In genomic region chr6:168370310-168370991, GRCh38 we compare ENCODE assay signal across 8 cellular contexts. TPM values are rescaled to one million over a fixed set of nuclear protein-coding genes. Genes with fewer than 3 reads are reported as not detected.
DNase-seq lines count a peak whose midpoint lies in the region; ATAC-seq and TF ChIP-seq lines count a peak whose summit lies in the region.

No MANE protein-coding gene starts in this region.

- peaks cover 3 to 37% (median 34%) of the 10 kb centered on the region in 4 donors for H3K4me1 ChIP-seq in esophagus muscularis mucosa
- H3K4me1 ChIP-seq in testis = no peaks in the 10 kb centered on the region

- TF ChIP-seq CTCF in GM20000 (IDR thresholded peaks at IDR 0.05; ENCODE audit: extremely low read depth, missing control alignments) = peak; percentile 30
- TF ChIP-seq CTCF in esophagus muscularis mucosa (IDR thresholded peaks at IDR 0.05) = peak; percentile 92 to 98 (median 93)
- TF ChIP-seq CTCF in testis (IDR thresholded peaks at IDR 0.05) = peak; percentile 94 to 97 (median 94)

- intact Hi-C loops in esophagus muscularis mucosa (cut with DNase I) = loop anchor here (1.0 kb wide), 1 partner anchor 514 kb away; no protein-coding TSS in a partner anchor
- intact Hi-C loops in testis (cut with DNase I; ENCODE audit: low total_unique reads) = loop anchor here (5.0 kb wide), 1 partner anchor 517 kb away; no protein-coding TSS in a partner anchor

- no peak for ATAC-seq in HG03571 (IDR thresholded peaks at IDR 0.05; ENCODE audit: unreplicated experiment)

- no peak for TF ChIP-seq EP300 in esophagus muscularis mucosa (IDR thresholded peaks at IDR 0.05)

- H3K9me3 ChIP-seq in esophagus muscularis mucosa (no peaks in the 10 kb centered on the region), testis (no peaks in the 10 kb centered on the region)

- 64% methylated on average over 32 of the region's 43 CpGs for WGBS in esophagus muscularis mucosa
- 43 to 51% methylated on average over 33 to 43 of the region's 43 CpGs for WGBS in testis, 2 donors

- H3K27me3 ChIP-seq in esophagus muscularis mucosa (peaks cover 0 to 11% (median 0%) of the 10 kb centered on the region in 4 donors), testis (no peaks in the 10 kb centered on the region)

- TF ChIP-seq POLR2A in esophagus muscularis mucosa (IDR thresholded peaks at IDR 0.05; ENCODE audit: low read depth) (no peak), testis (IDR thresholded peaks at IDR 0.05) (no peak)

- H3K27ac ChIP-seq in esophagus muscularis mucosa (replicated peaks in 1 of 4) (no peak overlapping the region), testis (no peak overlapping the region)

- H3K4me3 ChIP-seq in esophagus muscularis mucosa (no peak overlapping the region), testis (peak overlapping the region in 1 of 2 donors; percentile 30)

- peak; percentile 60 for DNase-seq in Ammon's horn (ENCODE audit: low spot score)
- DNase-seq in GM20000 (ENCODE audit: low spot score) = peak; percentile 63
- DNase-seq in NCI-H69 (lab: John Stamatoyannopoulos, UW) = peak; percentile 48
- peak; percentile 67 for DNase-seq in activated CD8-positive, alpha-beta memory T cell treated with anti-CD3 and anti-CD28 coated beads, Interleukin-2, amount 50 U/mL, for 4 hours
- DNase-seq in esophagus muscularis mucosa (ENCODE audit: extremely low spot score) = no peak
- DNase-seq in nucleus accumbens (lab: John Stamatoyannopoulos, UW) = peak in 46 of 56 donors; percentile 4 to 80 (median 41)
- peak; percentile 89 for DNase-seq in testis

- no peaks in the 10 kb centered on the region for H3K36me3 ChIP-seq in esophagus muscularis mucosa
- no peaks in the 10 kb centered on the region for H3K36me3 ChIP-seq in testis (ENCODE audit: low read depth, missing control alignments)

RNA-seq across cellular contexts. Expression of gene DACT2, which starts 50.9 kb away (rescaled TPM):
- total RNA-seq in esophagus muscularis mucosa = 1 to 10 TPM in 3 of 4 donors, under 1 TPM in 1; 0.83 to 2.5 (median 1.3) TPM
- 10 to 100 TPM in 1 of 2 donors, 1 to 10 TPM in 1; 2.0 to 20.8 TPM for total RNA-seq in testis
- polyA plus RNA-seq in testis (ENCODE audit: insufficient read depth, low read depth, low replicate concordance) = 1.8 TPM

Comparison
In these comparisons a context has a peak if more than half of its experiments do, and no peak if none do; other contexts are left out.
1. CTCF ChIP-seq: peak in every context shown above with its lines; median percentile 94 in testis; 93 in esophagus muscularis mucosa; 30 in GM20000.